Comparison of ENCODE assay signal across 8 cellular contexts in the genomic region with DNA sequence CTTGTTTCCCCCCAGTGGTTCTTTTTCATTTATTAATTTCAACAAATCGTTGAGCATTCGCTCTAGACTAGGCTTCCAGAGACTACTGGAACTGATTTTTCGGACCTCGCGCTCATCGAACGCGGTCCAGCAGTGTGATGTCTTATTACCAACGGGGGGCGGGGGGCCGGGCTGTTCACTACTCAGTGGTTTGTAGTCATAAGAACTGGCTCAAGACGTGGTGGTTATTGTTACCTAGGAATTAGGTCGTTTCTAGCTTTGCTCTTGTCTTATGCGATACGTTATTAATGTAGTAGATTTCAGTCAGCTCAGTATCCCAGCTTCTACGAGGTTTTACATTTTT. TPM values are rescaled to one million over a fixed set of nuclear protein-coding genes. Genes with fewer than 3 reads are reported as not detected.
DNase-seq lines count a peak whose midpoint lies in the region; ATAC-seq and TF ChIP-seq lines count a peak whose summit lies in the region.

No MANE protein-coding gene starts in this region.

- H3K4me3 ChIP-seq in Peyer's patch: peak overlapping the region; percentile 83 to 97 (median 88)
- peak overlapping the region; percentile 99 for H3K4me3 ChIP-seq in epithelial cell of esophagus (ENCODE audit: low read length)

- peaks cover 25% of the 10 kb centered on the region for H3K4me1 Mint-ChIP-seq in T-helper 1 cell treated with Interleukin-12 subunit alpha and Interleukin-12 subunit beta and Interleukin-4 antibody, amounts not matched to agents 30 μg/mL and 1 μg/mL, for 36 hours (ENCODE audit: low read depth)
- H3K4me1 Mint-ChIP-seq in natural killer cell treated with Interleukin-12 subunit alpha and Interleukin-12 subunit beta and Interleukin-15 and Interleukin-18, amount 100 ng/mL, for 72 hours (ENCODE audit: low read depth in 2 of 2): peaks cover 22 to 29% of the 10 kb centered on the region in 2 donors

- no peaks in the 10 kb centered on the region for H3K9me3 ChIP-seq in Peyer's patch

- H3K27ac ChIP-seq in Peyer's patch: peak overlapping the region; percentile 88 to 96 (median 92)

- H3K27me3 ChIP-seq in Peyer's patch: no peaks in the 10 kb centered on the region

- no peaks in the 10 kb centered on the region for H3K27me3 Mint-ChIP-seq in T-helper 1 cell treated with Interleukin-12 subunit alpha and Interleukin-12 subunit beta and Interleukin-4 antibody, amounts not matched to agents 30 μg/mL and 1 μg/mL, for 36 hours (ENCODE audit: low read depth)
- no peaks in the 10 kb centered on the region for H3K27me3 Mint-ChIP-seq in natural killer cell treated with Interleukin-12 subunit alpha and Interleukin-12 subunit beta and Interleukin-15 and Interleukin-18, amount 100 ng/mL, for 72 hours

- H3K36me3 ChIP-seq in Peyer's patch: peaks cover 0 to 42% (median 0%) of the 10 kb centered on the region in 3 donors

- peaks cover 0 to 16% (median 7%) of the 10 kb centered on the region in 4 donors for H3K4me1 ChIP-seq in Peyer's patch

- TF ChIP-seq CTCF in Peyer's patch (IDR thresholded peaks at IDR 0.05): no peak
- TF ChIP-seq CTCF in epithelial cell of esophagus (IDR thresholded peaks at IDR 0.05; ENCODE audit: insufficient read depth, low read depth, low read length, missing control alignments): no peak

- H3K27ac Mint-ChIP-seq in T-helper 1 cell treated with Interleukin-12 subunit alpha and Interleukin-12 subunit beta and Interleukin-4 antibody, amounts not matched to agents 30 μg/mL and 1 μg/mL, for 36 hours: peak overlapping the region; percentile 90
- peak overlapping the region; percentile 95 for H3K27ac Mint-ChIP-seq in natural killer cell treated with Interleukin-12 subunit alpha and Interleukin-12 subunit beta and Interleukin-15 and Interleukin-18, amount 100 ng/mL, for 72 hours

- no peak for TF ChIP-seq POLR2A in Peyer's patch (IDR thresholded peaks at IDR 0.05)

- H3K9me3 Mint-ChIP-seq in T-helper 1 cell treated with Interleukin-12 subunit alpha and Interleukin-12 subunit beta and Interleukin-4 antibody, amounts not matched to agents 30 μg/mL and 1 μg/mL, for 36 hours: no peaks in the 10 kb centered on the region
- H3K9me3 Mint-ChIP-seq in natural killer cell treated with Interleukin-12 subunit alpha and Interleukin-12 subunit beta and Interleukin-15 and Interleukin-18, amount 100 ng/mL, for 72 hours: no peaks in the 10 kb centered on the region

- H3K4me3 Mint-ChIP-seq in T-helper 1 cell treated with Interleukin-12 subunit alpha and Interleukin-12 subunit beta and Interleukin-4 antibody, amounts not matched to agents 30 μg/mL and 1 μg/mL, for 36 hours: peak overlapping the region; percentile 96
- peak overlapping the region; percentile 93 for H3K4me3 Mint-ChIP-seq in natural killer cell treated with Interleukin-12 subunit alpha and Interleukin-12 subunit beta and Interleukin-15 and Interleukin-18, amount 100 ng/mL, for 72 hours

- no peak for DNase-seq in T-helper 1 cell
- DNase-seq in Peyer's patch: peak in 1 of 3 donors; percentile 32
- DNase-seq in epithelial cell of esophagus (ENCODE audit: low read depth): peak; percentile 33
- no peak for DNase-seq in natural killer cell treated with Interleukin-12 subunit alpha and Interleukin-12 subunit beta and Interleukin-15 and Interleukin-18, amount 100 ng/mL, for 72 hours (ENCODE audit: low spot score)
- no peak for DNase-seq in inferior parietal cortex (ENCODE audit: extremely low spot score)
- DNase-seq in NCI-H128 (lab: John Stamatoyannopoulos, UW; ENCODE audit: unreplicated experiment): no peak

- peak in 1 of 2 donors; percentile 4 for ATAC-seq in natural killer cell treated with Interleukin-12 subunit alpha and Interleukin-12 subunit beta and Interleukin-15 and Interleukin-18, amount 100 ng/mL, for 72 hours
- no peak for ATAC-seq in HG03378 (IDR thresholded peaks at IDR 0.05; ENCODE audit: unreplicated experiment)

- peaks cover 28% of the 10 kb centered on the region for H3K36me3 Mint-ChIP-seq in T-helper 1 cell treated with Interleukin-12 subunit alpha and Interleukin-12 subunit beta and Interleukin-4 antibody, amounts not matched to agents 30 μg/mL and 1 μg/mL, for 36 hours (ENCODE audit: low read depth)
- peaks cover 31% of the 10 kb centered on the region for H3K36me3 Mint-ChIP-seq in natural killer cell treated with Interleukin-12 subunit alpha and Interleukin-12 subunit beta and Interleukin-15 and Interleukin-18, amount 100 ng/mL, for 72 hours

RNA-seq across cellular contexts. Expression of gene RBM5, which starts 0.9 kb away (rescaled TPM):
- 100 to 1,000 TPM; 212 to 498 (median 416) TPM for total RNA-seq in Peyer's patch
- 100 to 1,000 TPM; 198 to 270 TPM for total RNA-seq in natural killer cell treated with Interleukin-12 subunit alpha and Interleukin-12 subunit beta and Interleukin-15 and Interleukin-18, amount 100 ng/mL, for 72 hours
